1 cellular context compared by ENCODE assay signal in the genomic region with DNA sequence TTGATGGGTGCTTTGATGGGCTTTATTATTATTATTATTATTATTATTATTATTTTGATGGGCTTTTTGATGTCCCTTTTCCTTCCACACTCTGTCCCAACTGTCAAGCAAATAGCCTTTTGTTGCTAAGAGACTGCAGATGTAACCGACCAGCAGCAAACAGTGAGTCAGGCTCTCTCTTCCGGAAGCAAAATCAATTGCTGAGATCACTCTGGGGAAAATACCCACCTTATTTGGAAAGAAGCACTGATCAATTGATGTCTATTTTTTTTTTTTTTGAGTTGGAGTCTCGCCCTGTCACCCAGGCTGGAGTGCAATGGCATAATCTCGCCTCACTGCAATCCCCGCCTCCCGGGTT.
TF ChIP-seq lines count a peak whose summit lies in the region.

No MANE protein-coding gene starts in this region.

TF ChIP-seq in GM23338, 12 proteins besides CTCF, POLR2A, EP300 and RAD21 (continued from another document):
- no peak for TF ChIP-seq REST (IDR thresholded peaks at IDR 0.05; ENCODE audit: unreplicated experiment)
